In genomic region chr9:122227576-122227903, GRCh38 we compare ENCODE assay signal across 13 cellular contexts. TPM values are rescaled to one million over a fixed set of nuclear protein-coding genes. Genes with fewer than 3 reads are reported as not detected.
A peak's percentile ranks its signal among the peaks of the same experiment; 100 is the strongest.
DNase-seq lines count a peak whose midpoint lies in the region; ATAC-seq and TF ChIP-seq lines count a peak whose summit lies in the region.
"Had no signal": no experiment of that assay in that cellular context is flagged by ENCODE, and none has a peak within 500 bp of the region (broad histone marks: within the 10 kb centered on the region; RNA-seq: fewer than 3 reads in every experiment).

No MANE protein-coding gene starts in this region.

- H3K27ac ChIP-seq in subcutaneous abdominal adipose tissue (ENCODE audit: low read depth, low read length), result no peak overlapping the region
- H3K27ac ChIP-seq: adrenal gland had no signal

- no peak for ATAC-seq in activated T-cell treated with anti-CD3 and anti-CD28 coated beads, Interleukin-2, amount 50 U/mL, for 72 hours (replicated peaks in 1 of 2)
- ATAC-seq in HG03342 (IDR thresholded peaks at IDR 0.05; ENCODE audit: unreplicated experiment) (no peak), HG03354 (IDR thresholded peaks at IDR 0.05; ENCODE audit: poor library complexity, severe bottlenecking, unreplicated experiment) (no peak)

- H3K4me1 ChIP-seq in subcutaneous abdominal adipose tissue (ENCODE audit: control insufficient read depth in 5 of 5, insufficient read depth in 5 of 5, low read length in 5 of 5), result peaks cover 0 to 41% (median 37%) of the 10 kb centered on the region in 5 donors

- DNase-seq in activated T-cell treated with anti-CD3 and anti-CD28 coated beads, Interleukin-2, amount 50 U/mL, for 24 hours, result no peak
- DNase-seq in activated T-cell treated with anti-CD3 and anti-CD28 coated beads, Interleukin-2, amount 50 U/mL, for 72 hours, result no peak
- DNase-seq in NCI-H2227 (lab: John Stamatoyannopoulos, UW; ENCODE audit: unreplicated experiment) (peak; percentile 24), glutamatergic neuron (no peak)
- DNase-seq in stimulated activated CD4-positive, alpha-beta T cell treated with anti-CD3 and anti-CD28 coated beads, Interleukin-1b, Interleukin-23, amount 100 ng/mL, for 48 hours, result no peak
- DNase-seq: AML-193, trophoblast cell had no signal

- peaks cover 45 to 74% (median 61%) of the 10 kb centered on the region in 5 donors for H3K27me3 ChIP-seq in subcutaneous abdominal adipose tissue (ENCODE audit: control insufficient read depth in 5 of 5, insufficient read depth in 4 of 5, low read length in 5 of 5)

- no peak overlapping the region for H3K9ac ChIP-seq in subcutaneous abdominal adipose tissue (ENCODE audit: low read length in 5 of 5)

- TF ChIP-seq CTCF in glutamatergic neuron (IDR thresholded peaks at IDR 0.05; ENCODE audit: partially characterized antibody, unreplicated experiment), result no peak

- H3K27ac Mint-ChIP-seq in activated T-cell treated with anti-CD3 and anti-CD28 coated beads, Interleukin-2, amount 50 U/mL, for 24 hours, result no peak overlapping the region
- no peak overlapping the region for H3K27ac Mint-ChIP-seq in activated T-cell treated with anti-CD3 and anti-CD28 coated beads, Interleukin-2, amount 50 U/mL, for 72 hours
- no peak overlapping the region for H3K27ac Mint-ChIP-seq in glutamatergic neuron (ENCODE audit: unreplicated experiment)

- no peaks in the 10 kb centered on the region for H3K9me3 Mint-ChIP-seq in activated T-cell treated with anti-CD3 and anti-CD28 coated beads, Interleukin-2, amount 50 U/mL, for 24 hours
- no peaks in the 10 kb centered on the region for H3K9me3 Mint-ChIP-seq in activated T-cell treated with anti-CD3 and anti-CD28 coated beads, Interleukin-2, amount 50 U/mL, for 72 hours
- peaks cover 8% of the 10 kb centered on the region for H3K9me3 Mint-ChIP-seq in glutamatergic neuron (ENCODE audit: unreplicated experiment)

- peaks cover 54% of the 10 kb centered on the region for H3K27me3 Mint-ChIP-seq in activated T-cell treated with anti-CD3 and anti-CD28 coated beads, Interleukin-2, amount 50 U/mL, for 24 hours
- H3K27me3 Mint-ChIP-seq in activated T-cell treated with anti-CD3 and anti-CD28 coated beads, Interleukin-2, amount 50 U/mL, for 72 hours (ENCODE audit: low read depth), result peaks cover 37% of the 10 kb centered on the region
- peaks cover 32% of the 10 kb centered on the region for H3K27me3 Mint-ChIP-seq in glutamatergic neuron (ENCODE audit: unreplicated experiment)

- H3K4me3 Mint-ChIP-seq in activated T-cell treated with anti-CD3 and anti-CD28 coated beads, Interleukin-2, amount 50 U/mL, for 24 hours, result peak overlapping the region; percentile 5
- peak overlapping the region in 1 of 2 donors; percentile 27 for H3K4me3 Mint-ChIP-seq in activated T-cell treated with anti-CD3 and anti-CD28 coated beads, Interleukin-2, amount 50 U/mL, for 72 hours
- peak overlapping the region; percentile 78 for H3K4me3 Mint-ChIP-seq in glutamatergic neuron (ENCODE audit: unreplicated experiment)

- H3K4me1 Mint-ChIP-seq in activated T-cell treated with anti-CD3 and anti-CD28 coated beads, Interleukin-2, amount 50 U/mL, for 24 hours (ENCODE audit: low read depth), result peaks cover 8% of the 10 kb centered on the region
- no peaks in the 10 kb centered on the region for H3K4me1 Mint-ChIP-seq in activated T-cell treated with anti-CD3 and anti-CD28 coated beads, Interleukin-2, amount 50 U/mL, for 72 hours (ENCODE audit: low read depth)
- H3K4me1 Mint-ChIP-seq in glutamatergic neuron (ENCODE audit: low read depth, unreplicated experiment), result peaks cover 10% of the 10 kb centered on the region

- H3K36me3 ChIP-seq in subcutaneous abdominal adipose tissue (ENCODE audit: control insufficient read depth in 5 of 5, insufficient read depth in 5 of 5, low read length in 5 of 5), result no peaks in the 10 kb centered on the region
- H3K36me3 ChIP-seq: adrenal gland had no signal

- peak overlapping the region in 4 of 5 donors; percentile 43 to 59 (median 45) for H3K4me3 ChIP-seq in subcutaneous abdominal adipose tissue (ENCODE audit: low read depth in 1 of 5, low read length in 5 of 5)

- no peaks in the 10 kb centered on the region for H3K9me3 ChIP-seq in subcutaneous abdominal adipose tissue (ENCODE audit: control insufficient read depth in 5 of 5, low read length in 5 of 5)
- H3K9me3 ChIP-seq: adrenal gland had no signal

- H3K36me3 Mint-ChIP-seq in activated T-cell treated with anti-CD3 and anti-CD28 coated beads, Interleukin-2, amount 50 U/mL, for 24 hours (ENCODE audit: low read depth), result no peaks in the 10 kb centered on the region
- no peaks in the 10 kb centered on the region for H3K36me3 Mint-ChIP-seq in activated T-cell treated with anti-CD3 and anti-CD28 coated beads, Interleukin-2, amount 50 U/mL, for 72 hours (ENCODE audit: insufficient read depth in 2 of 2)
- H3K36me3 Mint-ChIP-seq in glutamatergic neuron (ENCODE audit: unreplicated experiment), result peaks cover 10% of the 10 kb centered on the region

RNA-seq across cellular contexts. Expression of gene LHX6, which starts 1.2 kb away (rescaled TPM):
- under 1 TPM in 1 of 2 donors, not detected in 1; 0.29 TPM for total RNA-seq in activated T-cell treated with anti-CD3 and anti-CD28 coated beads, Interleukin-2, amount 50 U/mL, for 72 hours
- 2.8 TPM for total RNA-seq in glutamatergic neuron (ENCODE audit: unreplicated experiment)
- total RNA-seq: activated CD8-positive, alpha-beta memory T cell treated with anti-CD3 and anti-CD28 coated beads for 36 hours; T-helper 1 cell treated with Interleukin-12 subunit alpha and Interleukin-12 subunit beta and Interleukin-4 antibody, amounts not matched to agents 30 ng/mL and 1 ng/mL, for 36 hours had no signal

RNA-seq across cellular contexts. Expression of gene RBM18, which starts 37.1 kb away (rescaled TPM):
- total RNA-seq in activated T-cell treated with anti-CD3 and anti-CD28 coated beads, Interleukin-2, amount 50 U/mL, for 72 hours, result 10 to 100 TPM; 30.0 to 35.8 TPM
- total RNA-seq in glutamatergic neuron (ENCODE audit: unreplicated experiment), result 27.3 TPM

RNA-seq across cellular contexts. Expression of gene MRRF, which starts 37.1 kb away (rescaled TPM):
- 10 to 100 TPM; 42.6 to 47.7 TPM for total RNA-seq in activated T-cell treated with anti-CD3 and anti-CD28 coated beads, Interleukin-2, amount 50 U/mL, for 72 hours
- total RNA-seq in glutamatergic neuron (ENCODE audit: unreplicated experiment), result 16.9 TPM
